8 cellular contexts compared by ENCODE assay signal in the genomic region with DNA sequence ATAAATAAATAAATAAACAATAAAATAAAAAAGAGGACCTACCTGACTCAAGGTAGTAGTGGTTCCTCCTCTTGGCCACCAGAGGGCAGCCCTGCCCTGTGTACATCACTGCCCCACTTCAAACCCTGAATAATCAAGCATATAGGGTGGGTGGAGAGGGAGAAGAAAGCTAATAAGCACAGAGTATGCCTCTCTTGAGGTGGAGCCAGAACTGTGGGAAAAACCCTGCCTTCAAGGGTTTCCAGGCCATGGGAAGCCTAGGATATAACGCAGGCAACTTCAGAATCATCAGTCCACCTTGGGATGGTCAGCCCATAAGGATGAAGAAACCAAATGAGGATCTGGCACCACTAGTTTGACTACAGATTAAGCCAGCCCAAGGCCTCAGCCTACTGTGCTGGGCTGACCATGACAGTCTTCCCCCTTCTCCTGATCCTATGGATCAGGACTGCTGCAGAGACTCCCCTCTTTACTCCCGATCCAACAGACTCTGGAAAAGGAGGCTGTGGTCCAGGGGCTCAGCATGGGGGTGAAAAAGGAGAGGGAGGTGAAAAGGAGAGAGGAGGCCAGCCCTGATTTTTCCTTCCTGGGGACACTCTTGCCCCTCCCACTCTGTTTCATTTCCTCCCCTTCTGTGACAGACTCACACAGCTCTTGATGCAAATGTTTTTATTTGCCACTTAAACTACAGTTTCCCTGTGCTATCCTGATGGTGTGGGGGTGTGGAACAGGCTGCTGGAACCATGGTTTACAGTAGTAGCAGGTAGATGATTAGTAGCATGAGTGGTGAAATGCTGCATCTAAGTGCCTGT. TPM values are rescaled to one million over a fixed set of nuclear protein-coding genes. Genes with fewer than 3 reads are reported as not detected.
A peak's percentile ranks its signal among the peaks of the same experiment; 100 is the strongest.
DNase-seq lines count a peak whose midpoint lies in the region; ATAC-seq and TF ChIP-seq lines count a peak whose summit lies in the region.

No MANE protein-coding gene starts in this region.

- POLR2A ChIA-PET in PC-3 (lab: Charles Lee; ENCODE audit: unreplicated experiment), result no interaction called here

- H3K79me2 ChIP-seq in PC-3 (ENCODE audit: low read length), result 0 out of 2 replicates have a peak, but pooled peaks cover 5% of the 10 kb centered on the region

- H3K9ac ChIP-seq in PC-3 (ENCODE audit: low read length), result no peak overlapping the region

- H3K27me3 ChIP-seq in PC-3 (ENCODE audit: low read length) (no peaks in the 10 kb centered on the region), prostate gland (replicated peaks; ENCODE audit: insufficient read depth) (no peaks in the 10 kb centered on the region)

- H3K36me3 ChIP-seq in PC-3 (ENCODE audit: low read depth, low read length) (peaks cover 16% of the 10 kb centered on the region), prostate gland (no peaks in the 10 kb centered on the region)

- no peaks in the 10 kb centered on the region for H3F3A ChIP-seq in PC-3 (ENCODE audit: low read length, unreplicated experiment)

- TF ChIP-seq POLR2A in prostate gland (IDR thresholded peaks at IDR 0.05), result no peak

- peak; percentile 63 for DNase-seq in AG10803 (ENCODE audit: low read depth)
- peak; percentile 51 for DNase-seq in PC-3
- DNase-seq in activated T-helper 9 cell treated with anti-CD3 and anti-CD28 coated beads, Interleukin-2, amount 50 U/mL, for 16 hours (ENCODE audit: low read depth), result peak; percentile 17
- DNase-seq in foreskin fibroblast, result peak; percentile 37 to 79
- no peak for DNase-seq in prostate gland (ENCODE audit: low spot score)
- DNase-seq in NCI-H1930 (lab: John Stamatoyannopoulos, UW), result no peak

- ATAC-seq in GM18498 (IDR thresholded peaks at IDR 0.05; ENCODE audit: unreplicated experiment), result peak; percentile 72
- peak; percentile 75 for ATAC-seq in HG03342 (IDR thresholded peaks at IDR 0.05; ENCODE audit: unreplicated experiment)
- peak; percentile 71 for ATAC-seq in PC-3

- H4K20me1 ChIP-seq in PC-3 (ENCODE audit: low read length), result no peaks in the 10 kb centered on the region

- intact Hi-C loops in PC-3 (cut with micrococcal nuclease) (loop anchor here (2.0 kb wide), 1 partner anchor 54 kb away; no protein-coding TSS in a partner anchor), prostate gland (cut with DNase I) (loop anchor here (5.0 kb wide), 1 partner anchor 55 kb away; no protein-coding TSS in a partner anchor)

- TF ChIP-seq CTCF in AG10803 (conservative IDR thresholded peaks at IDR 0.05; ENCODE audit: low read length), result peak; percentile 94
- peak; percentile 64 for TF ChIP-seq CTCF in PC-3 (conservative IDR thresholded peaks at IDR 0.05; ENCODE audit: low read depth, low read length)
- TF ChIP-seq CTCF in foreskin fibroblast (IDR thresholded peaks at IDR 0.05; ENCODE audit: low read depth, low read length), result peak; percentile 85
- peak; percentile 84 to 89 (median 84) for TF ChIP-seq CTCF in prostate gland (IDR thresholded peaks at IDR 0.05)

- BruUV-seq in PC-3 (replicated peaks; lab: Mats Ljungman, UMichigan), result no TSS peak

- H3K4me2 ChIP-seq in PC-3 (ENCODE audit: low read length), result no peak overlapping the region

- CTCF ChIA-PET in PC-3 (lab: Charles Lee), result interaction anchor here (0.6 to 1.3 kb wide), 3 partner anchors 10 to 28 kb away, joined by 3 to 6 read pairs (median 4); partner anchors contain the start of gene AVPI1

- H3K4me1 ChIP-seq in PC-3 (ENCODE audit: insufficient read depth, low read length) (peaks cover 6% of the 10 kb centered on the region; the same call in 1 of the 2 replicates), prostate gland (replicated peaks) (no peaks in the 10 kb centered on the region)

- H3K9me3 ChIP-seq in PC-3 (ENCODE audit: low read length) (no peaks in the 10 kb centered on the region), prostate gland (no peaks in the 10 kb centered on the region)

- H3K4me3 ChIP-seq in AG10803 (ENCODE audit: low read length) (no peak overlapping the region), PC-3 (ENCODE audit: low read length) (no peak overlapping the region), foreskin fibroblast (ENCODE audit: low read depth in 1 of 2, low read length in 2 of 2) (no peak overlapping the region), prostate gland (no peak overlapping the region)

- no peak overlapping the region for H2AFZ ChIP-seq in PC-3 (ENCODE audit: low read length)

- WGBS in prostate gland, result 88% methylated on average over 2 of the region's 2 CpGs

- no peak overlapping the region for H3K27ac ChIP-seq in PC-3 (ENCODE audit: low read length)
- no peak overlapping the region for H3K27ac ChIP-seq in prostate gland

- no peaks in the 10 kb centered on the region for H3K9me2 ChIP-seq in PC-3 (replicated peaks; ENCODE audit: low read length)

RNA-seq across cellular contexts. Expression of gene AVPI1, which starts 10.1 kb away (rescaled TPM):
- 40.7 and 44.5 TPM in 2 replicates for total RNA-seq in PC-3 (2014; rRNA removed)
- total RNA-seq in prostate gland, result 10 to 100 TPM; 17.0 to 28.6 TPM

RNA-seq across cellular contexts. Expression of gene PI4K2A, which starts 36.5 kb away (rescaled TPM):
- 18.7 and 19.4 TPM in 2 replicates for total RNA-seq in PC-3 (2014; rRNA removed)
- total RNA-seq in prostate gland, result 10 to 100 TPM; 12.3 to 26.2 TPM

RNA-seq across cellular contexts. Expression of gene MARVELD1, which starts 36.6 kb away (rescaled TPM):
- 17.6 and 25.5 TPM in 2 replicates for total RNA-seq in PC-3 (2014; rRNA removed)
- total RNA-seq in prostate gland, result 10 to 100 TPM; 32.8 to 35.3 TPM

RNA-seq across cellular contexts. Expression of gene MORN4, which starts 43.7 kb away (rescaled TPM):
- total RNA-seq in PC-3 (2014; rRNA removed), result 6.5 and 12.9 TPM in 2 replicates
- total RNA-seq in prostate gland, result 1 to 10 TPM; 4.7 to 5.5 TPM

RNA-seq across cellular contexts. Expression of gene ZFYVE27, which starts 60.0 kb away (rescaled TPM):
- total RNA-seq in PC-3 (2014; rRNA removed) (13.1 and 15.0 TPM in 2 replicates), prostate gland (10 to 100 TPM; 15.3 to 41.4 TPM)

Comparison
In these comparisons a context has a peak if more than half of its experiments do, and no peak if none do; other contexts are left out.
1. DNase-seq: peak in AG10803 (single experiment), PC-3 (single experiment), activated T-helper 9 cell treated with anti-CD3 and anti-CD28 coated beads, Interleukin-2, amount 50 U/mL, for 16 hours (single experiment) and foreskin fibroblast (2 of 2); none in prostate gland (single experiment) and NCI-H1930 (0 of 2).
2. Peak in every context shown above with its lines, with median percentiles within 50 percentile points of each other: CTCF ChIP-seq and ATAC-seq.